Comparison of ENCODE assay signal across 13 cellular contexts in genomic region chr19:3683405-3683865, GRCh38. TPM values are rescaled to one million over a fixed set of nuclear protein-coding genes. Genes with fewer than 3 reads are reported as not detected.
DNase-seq lines count a peak whose midpoint lies in the region; ATAC-seq, FAIRE-seq and TF ChIP-seq lines count a peak whose summit lies in the region.
"Had no signal": no experiment of that assay in that cellular context is flagged by ENCODE, and none has a peak within 500 bp of the region (broad histone marks: within the 10 kb centered on the region; RNA-seq: fewer than 3 reads in every experiment).

No MANE protein-coding gene starts in this region.

- POLR2A ChIA-PET in CD4-positive, alpha-beta memory T cell (lab: Charles Lee; ENCODE audit: partially characterized antibody), result no interaction called here

- peaks cover 54% of the 10 kb centered on the region for H3K79me2 ChIP-seq in GM23338 (replicated peaks; ENCODE audit: insufficient read depth)

- peak overlapping the region; percentile 59; the same call in 1 of the 2 replicates for H3K27ac Mint-ChIP-seq in GM23338
- H3K27ac Mint-ChIP-seq in stimulated activated memory B cell treated with anti-CD40 and anti-IgM and Interleukin-4, amounts not matched to agents 10 μg/mL and 1 μg/mL and 100 μg/mL, for 72 hours, result peak overlapping the region; percentile 30
- no peak overlapping the region for H3K27ac Mint-ChIP-seq in CD4-positive, alpha-beta memory T cell

- FAIRE-seq in HTR-8/SVneo (lab: Jason Lieb, UNC), result no peak

- peak overlapping the region; percentile 66 for H3K4me2 ChIP-seq in GM23338

- no peaks in the 10 kb centered on the region for H3K9me3 ChIP-seq in CD4-positive, alpha-beta memory T cell (ENCODE audit: control insufficient read depth in 1 of 2, low read length in 2 of 2)
- H3K9me3 ChIP-seq: ovary had no signal

- H3K4me3 ChIP-seq in GM23338, result peak overlapping the region; percentile 39
- no peak overlapping the region for H3K4me3 ChIP-seq in CD4-positive, alpha-beta memory T cell (ENCODE audit: low read length in 2 of 2)
- H3K4me3 ChIP-seq: ovary had no signal

- H3K27me3 ChIP-seq in GM23338 (ENCODE audit: insufficient read depth), result no peaks in the 10 kb centered on the region
- H3K27me3 ChIP-seq in CD4-positive, alpha-beta memory T cell (ENCODE audit: insufficient read depth, low read length), result no peaks in the 10 kb centered on the region
- H3K27me3 ChIP-seq: ovary had no signal

- H3K36me3 Mint-ChIP-seq in GM23338 (ENCODE audit: low read depth), result peaks cover 33% of the 10 kb centered on the region
- H3K36me3 Mint-ChIP-seq in stimulated activated memory B cell treated with anti-CD40 and anti-IgM and Interleukin-4, amounts not matched to agents 10 μg/mL and 1 μg/mL and 100 μg/mL, for 72 hours, result peaks cover 20% of the 10 kb centered on the region
- H3K36me3 Mint-ChIP-seq in CD4-positive, alpha-beta memory T cell, result peaks cover 3 to 10% of the 10 kb centered on the region in 2 donors

- peaks cover 22% of the 10 kb centered on the region for H3F3A ChIP-seq in GM23338 (replicated peaks; ENCODE audit: low read depth)

- intact Hi-C loops in CD4-positive, alpha-beta memory T cell (cut with micrococcal nuclease), result no loop called here

- H3K9me3 Mint-ChIP-seq in GM23338, result peaks cover 18% of the 10 kb centered on the region
- H3K9me3 Mint-ChIP-seq in stimulated activated memory B cell treated with anti-CD40 and anti-IgM and Interleukin-4, amounts not matched to agents 10 μg/mL and 1 μg/mL and 100 μg/mL, for 72 hours, result no peaks in the 10 kb centered on the region
- no peaks in the 10 kb centered on the region for H3K9me3 Mint-ChIP-seq in CD4-positive, alpha-beta memory T cell

- CTCF ChIA-PET in CD4-positive, alpha-beta memory T cell (lab: Charles Lee; ENCODE audit: partially characterized antibody), result no interaction called here

- H3K27ac ChIP-seq in GM23338 (ENCODE audit: low read depth) (peak overlapping the region; percentile 76), cingulate gyrus (ENCODE audit: low read depth, low read length) (peak overlapping the region; percentile 11)
- H3K27ac ChIP-seq in CD4-positive, alpha-beta memory T cell (ENCODE audit: low read depth, low read length), result no peak overlapping the region
- H3K27ac ChIP-seq: ovary had no signal

- TF ChIP-seq CTCF in GM23338 (conservative IDR thresholded peaks at IDR 0.05; ENCODE audit: low read depth in 2 of 2), result no peak

- H3K36me3 ChIP-seq in GM23338 (ENCODE audit: insufficient read depth), result no peaks in the 10 kb centered on the region
- H3K36me3 ChIP-seq in CD4-positive, alpha-beta memory T cell (ENCODE audit: insufficient read depth, low read length), result peaks cover 5% of the 10 kb centered on the region
- H3K36me3 ChIP-seq: ovary had no signal

- 0 out of 3 replicates have a peak overlapping the region, but pooled peaks have one; percentile 9 for H3K4me3 Mint-ChIP-seq in GM23338
- H3K4me3 Mint-ChIP-seq in stimulated activated memory B cell treated with anti-CD40 and anti-IgM and Interleukin-4, amounts not matched to agents 10 μg/mL and 1 μg/mL and 100 μg/mL, for 72 hours, result no peak overlapping the region
- H3K4me3 Mint-ChIP-seq in CD4-positive, alpha-beta memory T cell, result no peak overlapping the region

- DNase-seq in GM23338 (ENCODE audit: low spot score) (peak; percentile 81), islet precursor cell (peak; percentile 87), HTR-8/SVneo (ENCODE audit: insufficient read length, low spot score) (no peak)
- no peak for DNase-seq in stimulated activated CD4-positive, alpha-beta T cell treated with anti-CD3 and anti-CD28 coated beads, Interleukin-12 subunit alpha, Interleukin-12 subunit beta, amount 100 ng/mL, for 4 hours
- DNase-seq in CD4-positive, alpha-beta memory T cell, result no peak
- DNase-seq: activated CD8-positive, alpha-beta memory T cell treated with anti-CD3 and anti-CD28 coated beads, Interleukin-2, amount 50 U/mL, for 48 hours; NCI-H510A had no signal

- H2AFZ ChIP-seq in GM23338, result no peak overlapping the region

- ATAC-seq in GM23338 (peak; percentile 57), HG02981 (IDR thresholded peaks at IDR 0.05; ENCODE audit: unreplicated experiment) (no peak)
- peak; percentile 18 for ATAC-seq in stimulated activated memory B cell treated with anti-CD40 and anti-IgM and Interleukin-4, amounts not matched to agents 10 μg/mL and 1 μg/mL and 100 μg/mL, for 72 hours

- H3K4me1 Mint-ChIP-seq in GM23338, result peaks cover 33% of the 10 kb centered on the region
- H3K4me1 Mint-ChIP-seq in stimulated activated memory B cell treated with anti-CD40 and anti-IgM and Interleukin-4, amounts not matched to agents 10 μg/mL and 1 μg/mL and 100 μg/mL, for 72 hours, result peaks cover 28% of the 10 kb centered on the region
- H3K4me1 Mint-ChIP-seq in CD4-positive, alpha-beta memory T cell, result peaks cover 6 to 19% (median 9%) of the 10 kb centered on the region in 4 donors

- H3K9me2 ChIP-seq in GM23338 (ENCODE audit: insufficient read depth), result no peaks in the 10 kb centered on the region

- H3K27me3 Mint-ChIP-seq in GM23338 (ENCODE audit: insufficient read depth, low read depth, poor library complexity), result peaks cover 20% of the 10 kb centered on the region
- no peaks in the 10 kb centered on the region for H3K27me3 Mint-ChIP-seq in stimulated activated memory B cell treated with anti-CD40 and anti-IgM and Interleukin-4, amounts not matched to agents 10 μg/mL and 1 μg/mL and 100 μg/mL, for 72 hours
- no peaks in the 10 kb centered on the region for H3K27me3 Mint-ChIP-seq in CD4-positive, alpha-beta memory T cell

- H4K20me1 ChIP-seq in GM23338 (replicated peaks; ENCODE audit: insufficient read depth), result peaks cover 8% of the 10 kb centered on the region; the same call in 1 of the 2 replicates

- H3K4me1 ChIP-seq in GM23338 (ENCODE audit: insufficient read depth), result peaks cover 33% of the 10 kb centered on the region
- H3K4me1 ChIP-seq in CD4-positive, alpha-beta memory T cell (ENCODE audit: insufficient read depth, low read length), result peaks cover 15% of the 10 kb centered on the region

TF ChIP-seq in GM23338, 12 proteins besides CTCF, POLR2A, EP300 and RAD21 (continues in another document):
- TF ChIP-seq CREB1 (CRISPR knock-in tag; IDR thresholded peaks at IDR 0.05; ENCODE audit: low read depth), result peak; percentile 40; the same call in 1 of the 2 replicates
- TF ChIP-seq ZNF331 (CRISPR knock-in tag; IDR thresholded peaks at IDR 0.05; ENCODE audit: low read depth), result peak; percentile 40

RNA-seq across cellular contexts. Expression of gene PIP5K1C, which starts 16.8 kb away (rescaled TPM):
- 35.2 and 46.7 TPM in 2 replicates for total RNA-seq in GM23338 (2014; rRNA removed; shearing (Covaris generic))
- 11.8 and 13.5 TPM in 2 replicates for polyA plus RNA-seq in GM23338 (2016; fragmentation: Nextera tagmentation; extraction: Ambion mirVana)
- 10 to 100 TPM; 28.2 to 29.7 TPM for total RNA-seq in CD4-positive, alpha-beta memory T cell
- polyA plus RNA-seq in CD4-positive, alpha-beta memory T cell, result 10 to 100 TPM in 1 of 2 donors, 1 to 10 TPM in 1; 1.7 to 19.3 TPM

RNA-seq across cellular contexts. Expression of gene TJP3, which starts 24.7 kb away (rescaled TPM):
- 19.8 and 23.9 TPM in 2 replicates for total RNA-seq in GM23338 (2014; rRNA removed; shearing (Covaris generic))
- polyA plus RNA-seq in GM23338 (2016; fragmentation: Nextera tagmentation; extraction: Ambion mirVana), result 14.1 and 18.2 TPM in 2 replicates
- total RNA-seq in CD4-positive, alpha-beta memory T cell, result 10 to 100 TPM; 20.2 to 21.1 TPM
- polyA plus RNA-seq in CD4-positive, alpha-beta memory T cell, result 10 to 100 TPM; 17.6 to 23.4 TPM
- total RNA-seq: cerebellum, IMR-90 had no signal
- polyA plus RNA-seq: IMR-90 had no signal

RNA-seq across cellular contexts. Expression of gene CACTIN, which starts 56.8 kb away (rescaled TPM):
- 47.4 and 47.7 TPM in 2 replicates for total RNA-seq in GM23338 (2014; rRNA removed; shearing (Covaris generic))
- 14.3 and 16.9 TPM in 2 replicates for polyA plus RNA-seq in GM23338 (2016; fragmentation: Nextera tagmentation; extraction: Ambion mirVana)
- 10 to 100 TPM; 44.0 to 50.4 TPM for total RNA-seq in CD4-positive, alpha-beta memory T cell
- 10 to 100 TPM in 1 of 2 donors, 1 to 10 TPM in 1; 4.4 to 16.1 TPM for polyA plus RNA-seq in CD4-positive, alpha-beta memory T cell

Comparison
In these comparisons a context has a peak if more than half of its experiments do, and no peak if none do; other contexts are left out.
1. DNase-seq: peak in GM23338 (single experiment) and islet precursor cell (single experiment); none in stimulated activated CD4-positive, alpha-beta T cell treated with anti-CD3 and anti-CD28 coated beads, Interleukin-12 subunit alpha, Interleukin-12 subunit beta, amount 100 ng/mL, for 4 hours (single experiment), HTR-8/SVneo (single experiment) and CD4-positive, alpha-beta memory T cell (0 of 5).
2. H3K27ac Mint-ChIP-seq: peak in GM23338 (single experiment) and stimulated activated memory B cell treated with anti-CD40 and anti-IgM and Interleukin-4, amounts not matched to agents 10 μg/mL and 1 μg/mL and 100 μg/mL, for 72 hours (single experiment); none in CD4-positive, alpha-beta memory T cell (0 of 7).